ENCODE assay signal across 11 cellular contexts in the genomic region with DNA sequence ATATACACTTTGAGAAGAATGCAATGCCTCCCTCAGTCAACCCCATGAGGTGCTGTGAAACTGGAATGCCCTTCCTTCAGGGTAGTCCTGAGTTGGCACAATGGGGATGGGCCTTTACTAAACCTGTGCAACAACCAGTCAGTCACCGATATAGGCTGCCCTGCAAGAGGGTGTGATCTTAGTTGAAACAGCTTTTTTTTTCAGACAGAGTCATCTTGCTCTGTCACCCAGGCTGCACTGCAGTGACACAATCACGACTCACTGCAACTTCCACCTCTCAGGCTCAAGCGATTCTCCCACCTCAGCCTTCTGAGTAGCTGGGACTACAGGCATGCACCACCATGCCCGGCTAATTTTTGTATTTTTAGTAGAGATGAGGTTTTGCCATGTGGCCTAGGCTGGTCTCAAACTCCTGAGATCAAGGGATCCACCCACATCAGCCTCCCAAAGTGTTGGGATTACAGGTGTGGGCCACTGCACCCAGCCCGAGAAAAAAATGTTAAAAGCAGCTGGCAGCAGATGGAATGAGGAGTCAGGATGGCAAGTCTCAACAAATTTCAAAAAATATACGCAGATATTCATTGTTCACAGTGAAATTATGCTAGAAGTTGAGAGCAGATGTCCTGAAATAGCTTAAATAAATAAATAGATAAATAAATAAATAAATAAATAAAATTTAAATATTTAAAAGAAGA. TPM values are rescaled to one million over a fixed set of nuclear protein-coding genes. Genes with fewer than 3 reads are reported as not detected.
DNase-seq lines count a peak whose midpoint lies in the region; ATAC-seq and TF ChIP-seq lines count a peak whose summit lies in the region.
"Had no signal": no experiment of that assay in that cellular context is flagged by ENCODE, and none has a peak within 500 bp of the region (broad histone marks: within the 10 kb centered on the region; RNA-seq: fewer than 3 reads in every experiment).

No MANE protein-coding gene starts in this region.

- no peak for DNase-seq in activated CD4-positive, CD25-positive, alpha-beta regulatory T cell treated with anti-CD3 and anti-CD28 coated beads, Interleukin-2, amount 50 U/mL, for 72 hours
- no peak for DNase-seq in RWPE1 (ENCODE audit: low spot score)
- peak; percentile 21 to 59 for DNase-seq in stimulated activated CD8-positive, alpha-beta memory T cell treated with anti-CD3 and anti-CD28 coated beads, Interleukin-15, amount 100 ng/mL, for 48 hours (ENCODE audit: low read depth in 2 of 2)
- DNase-seq in ureter (ENCODE audit: low spot score), result no peak
- DNase-seq in cerebellar cortex (ENCODE audit: low spot score), result no peak
- DNase-seq: NCI-H524 treated with DMSO at 0.1 percent for 48 hours, nucleus accumbens had no signal

- TF ChIP-seq CTCF in RWPE1 (conservative IDR thresholded peaks at IDR 0.05; ENCODE audit: low read depth), result no peak

- H3K27ac ChIP-seq in RWPE1, result peak overlapping the region; percentile 81
- H3K27ac ChIP-seq: tibial nerve had no signal

- ATAC-seq in activated CD4-positive, CD25-positive, alpha-beta regulatory T cell treated with anti-CD3 and anti-CD28 coated beads, Interleukin-2, amount 50 U/mL, for 24 hours, result peak; percentile 100
- ATAC-seq in esophagus mucosa (peak; percentile 99), GM18873 (IDR thresholded peaks at IDR 0.05; ENCODE audit: low FRiP score, unreplicated experiment) (no peak)

- CTCF ChIA-PET in RWPE1 (lab: Yijun Ruan, JAX), result interaction anchor here (0.5 to 0.7 kb wide), 3 partner anchors 9 to 240 kb away, joined by 3 to 4 read pairs (median 4); no protein-coding TSS in a partner anchor

- POLR2A ChIA-PET in RWPE1 (lab: Yijun Ruan, JAX; ENCODE audit: low non-redundant PET), result no interaction called here

RNA-seq across cellular contexts. Expression of a gene that starts 31.8 kb away (rescaled TPM):
- 18.8 TPM for total RNA-seq in esophagus mucosa
- total RNA-seq in ureter, result 25.3 TPM

Comparison
In these comparisons a context has a peak if more than half of its experiments do, and no peak if none do; other contexts are left out.
1. DNase-seq: peak in stimulated activated CD8-positive, alpha-beta memory T cell treated with anti-CD3 and anti-CD28 coated beads, Interleukin-15, amount 100 ng/mL, for 48 hours (2 of 2); none in activated CD4-positive, CD25-positive, alpha-beta regulatory T cell treated with anti-CD3 and anti-CD28 coated beads, Interleukin-2, amount 50 U/mL, for 72 hours (single experiment), RWPE1 (single experiment), ureter (single experiment) and cerebellar cortex (single experiment).